In the genomic region with DNA sequence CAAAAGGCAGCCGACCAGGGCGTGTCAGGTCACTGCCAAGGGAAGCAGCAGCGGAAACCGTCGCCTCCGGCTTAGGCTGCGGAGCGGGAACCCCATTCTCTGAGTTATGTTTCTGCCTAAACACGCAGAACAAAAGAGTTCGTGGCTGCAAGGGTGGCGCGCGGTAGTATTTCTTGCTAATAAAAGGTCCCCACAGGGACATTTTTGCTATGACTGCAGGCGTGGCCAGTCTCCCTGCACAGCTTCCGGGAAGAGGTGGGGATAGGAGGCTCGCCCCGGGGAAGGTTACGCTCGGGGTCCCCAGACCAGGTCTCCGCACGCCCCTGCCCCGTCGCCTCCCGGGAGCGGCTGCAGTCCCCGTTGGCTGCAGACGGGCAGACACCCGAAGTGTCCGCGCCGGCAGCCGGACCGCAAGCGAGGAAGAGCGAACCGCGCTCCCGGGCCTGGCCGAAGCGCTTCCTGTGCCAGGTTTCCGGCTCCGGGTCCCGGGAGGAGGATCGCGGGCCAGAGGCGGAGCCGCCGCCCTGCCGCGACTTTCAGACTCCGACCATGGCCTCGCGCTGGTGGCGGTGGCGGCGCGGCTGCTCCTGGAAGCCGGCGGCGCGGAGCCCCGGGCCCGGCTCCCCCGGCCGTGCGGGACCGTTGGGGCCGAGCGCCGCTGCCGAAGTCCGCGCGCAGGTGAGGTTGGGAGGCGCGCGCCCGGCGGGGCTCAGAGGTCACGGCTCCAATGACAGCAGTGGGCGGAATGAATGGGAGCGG, we compare ENCODE assay signal across 1 cellular context.
A peak's percentile ranks its signal among the peaks of the same experiment; 100 is the strongest.
TF ChIP-seq lines count a peak whose summit lies in the region.

A gene with protein sequence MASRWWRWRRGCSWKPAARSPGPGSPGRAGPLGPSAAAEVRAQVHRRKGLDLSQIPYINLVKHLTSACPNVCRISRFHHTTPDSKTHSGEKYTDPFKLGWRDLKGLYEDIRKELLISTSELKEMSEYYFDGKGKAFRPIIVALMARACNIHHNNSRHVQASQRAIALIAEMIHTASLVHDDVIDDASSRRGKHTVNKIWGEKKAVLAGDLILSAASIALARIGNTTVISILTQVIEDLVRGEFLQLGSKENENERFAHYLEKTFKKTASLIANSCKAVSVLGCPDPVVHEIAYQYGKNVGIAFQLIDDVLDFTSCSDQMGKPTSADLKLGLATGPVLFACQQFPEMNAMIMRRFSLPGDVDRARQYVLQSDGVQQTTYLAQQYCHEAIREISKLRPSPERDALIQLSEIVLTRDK (plus strand): TSS at position 539 of the 759 bp plus-strand sequence. CDS start 11 bp downstream, at position 550.

TF ChIP-seq in HepG2, 621 proteins besides CTCF, POLR2A, EP300 and RAD21 (continued from another document and continues in another):
- TF ChIP-seq ZNF616 (CRISPR knock-in tag; IDR thresholded peaks at IDR 0.05; ENCODE audit: low read depth): no peak
- no peak for TF ChIP-seq MAFF (IDR thresholded peaks at IDR 0.05; ENCODE audit: low read depth, low read length)
- 0 out of 2 replicates have a peak, but pooled peaks have one; percentile 27 for TF ChIP-seq ZNF891 (CRISPR knock-in tag; IDR thresholded peaks at IDR 0.05)
- TF ChIP-seq SALL1 (CRISPR knock-in tag; IDR thresholded peaks at IDR 0.05): peak; percentile 19; the same call in 1 of the 2 replicates
- peak; percentile 73 for TF ChIP-seq YY1 (IDR thresholded peaks at IDR 0.05; ENCODE audit: insufficient read depth, insufficient replicate concordance, low read depth, low read length)
- TF ChIP-seq HNF4A (CRISPR knock-in tag; IDR thresholded peaks at IDR 0.05): no peak
- peak; percentile 69; the same call in 1 of the 2 replicates for TF ChIP-seq ESRRA (CRISPR knock-in tag; IDR thresholded peaks at IDR 0.05; ENCODE audit: low read depth)
- TF ChIP-seq ZFP41 (CRISPR knock-in tag; IDR thresholded peaks at IDR 0.05; ENCODE audit: borderline replicate concordance): 0 out of 2 replicates have a peak, but pooled peaks have one; percentile 23
- TF ChIP-seq ZNF331 (CRISPR knock-in tag; IDR thresholded peaks at IDR 0.05): no peak
- peak; percentile 84 for TF ChIP-seq YEATS2 (CRISPR knock-in tag; IDR thresholded peaks at IDR 0.05; ENCODE audit: borderline replicate concordance)
- no peak; the same call in 1 of the 2 replicates for TF ChIP-seq ZNF563 (CRISPR knock-in tag; IDR thresholded peaks at IDR 0.05)
- no peak for TF ChIP-seq JUN (CRISPR knock-in tag; IDR thresholded peaks at IDR 0.05)
- peak; percentile 96; the same call in 1 of the 2 replicates for TF ChIP-seq SIN3A (IDR thresholded peaks at IDR 0.05; ENCODE audit: borderline replicate concordance, low read depth, low read length)
- peak; percentile 71; the same call in 1 of the 2 replicates for TF ChIP-seq RNF2 (conservative IDR thresholded peaks at IDR 0.05; ENCODE audit: low read depth)
- TF ChIP-seq, protein P1, sequence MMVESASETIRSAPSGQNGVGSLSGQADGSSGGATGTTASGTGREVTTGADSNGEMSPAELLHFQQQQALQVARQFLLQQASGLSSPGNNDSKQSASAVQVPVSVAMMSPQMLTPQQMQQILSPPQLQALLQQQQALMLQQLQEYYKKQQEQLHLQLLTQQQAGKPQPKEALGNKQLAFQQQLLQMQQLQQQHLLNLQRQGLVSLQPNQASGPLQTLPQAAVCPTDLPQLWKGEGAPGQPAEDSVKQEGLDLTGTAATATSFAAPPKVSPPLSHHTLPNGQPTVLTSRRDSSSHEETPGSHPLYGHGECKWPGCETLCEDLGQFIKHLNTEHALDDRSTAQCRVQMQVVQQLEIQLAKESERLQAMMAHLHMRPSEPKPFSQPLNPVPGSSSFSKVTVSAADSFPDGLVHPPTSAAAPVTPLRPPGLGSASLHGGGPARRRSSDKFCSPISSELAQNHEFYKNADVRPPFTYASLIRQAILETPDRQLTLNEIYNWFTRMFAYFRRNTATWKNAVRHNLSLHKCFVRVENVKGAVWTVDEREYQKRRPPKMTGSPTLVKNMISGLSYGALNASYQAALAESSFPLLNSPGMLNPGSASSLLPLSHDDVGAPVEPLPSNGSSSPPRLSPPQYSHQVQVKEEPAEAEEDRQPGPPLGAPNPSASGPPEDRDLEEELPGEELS (CRISPR knock-in tag; IDR thresholded peaks at IDR 0.05): no peak; the same call in 1 of the 2 replicates
- no peak for TF ChIP-seq NCOA5 (CRISPR knock-in tag; IDR thresholded peaks at IDR 0.05)
- TF ChIP-seq PCBP2 (optimal IDR thresholded peaks at IDR 0.05; ENCODE audit: low read depth, low read length, poor library complexity, severe bottlenecking): no peak
- TF ChIP-seq ZNF232 (CRISPR knock-in tag; IDR thresholded peaks at IDR 0.05; ENCODE audit: borderline replicate concordance): no peak
- TF ChIP-seq ZBTB7A (CRISPR knock-in tag; IDR thresholded peaks at IDR 0.05): no peak
- TF ChIP-seq PITX1 (CRISPR knock-in tag; IDR thresholded peaks at IDR 0.05): no peak
- no peak for TF ChIP-seq POLR2AphosphoS2 (IDR thresholded peaks at IDR 0.05; ENCODE audit: low read depth, low read length)
- TF ChIP-seq ZNF33A (CRISPR knock-in tag; IDR thresholded peaks at IDR 0.05; ENCODE audit: borderline replicate concordance): no peak
- TF ChIP-seq ZNF431 (CRISPR knock-in tag; IDR thresholded peaks at IDR 0.05; ENCODE audit: borderline replicate concordance, low read depth): peak; percentile 56; the same call in 1 of the 2 replicates
- TF ChIP-seq ZNF670 (CRISPR knock-in tag; IDR thresholded peaks at IDR 0.05; ENCODE audit: borderline replicate concordance): 0 out of 2 replicates have a peak, but pooled peaks have one; percentile 44
- TF ChIP-seq GFI1 (CRISPR knock-in tag; IDR thresholded peaks at IDR 0.05; ENCODE audit: borderline replicate concordance): no peak
- TF ChIP-seq NR3C1 (CRISPR knock-in tag; IDR thresholded peaks at IDR 0.05): no peak
- TF ChIP-seq ZNF615 (CRISPR knock-in tag; IDR thresholded peaks at IDR 0.05; ENCODE audit: borderline replicate concordance): no peak
- TF ChIP-seq, protein P2, sequence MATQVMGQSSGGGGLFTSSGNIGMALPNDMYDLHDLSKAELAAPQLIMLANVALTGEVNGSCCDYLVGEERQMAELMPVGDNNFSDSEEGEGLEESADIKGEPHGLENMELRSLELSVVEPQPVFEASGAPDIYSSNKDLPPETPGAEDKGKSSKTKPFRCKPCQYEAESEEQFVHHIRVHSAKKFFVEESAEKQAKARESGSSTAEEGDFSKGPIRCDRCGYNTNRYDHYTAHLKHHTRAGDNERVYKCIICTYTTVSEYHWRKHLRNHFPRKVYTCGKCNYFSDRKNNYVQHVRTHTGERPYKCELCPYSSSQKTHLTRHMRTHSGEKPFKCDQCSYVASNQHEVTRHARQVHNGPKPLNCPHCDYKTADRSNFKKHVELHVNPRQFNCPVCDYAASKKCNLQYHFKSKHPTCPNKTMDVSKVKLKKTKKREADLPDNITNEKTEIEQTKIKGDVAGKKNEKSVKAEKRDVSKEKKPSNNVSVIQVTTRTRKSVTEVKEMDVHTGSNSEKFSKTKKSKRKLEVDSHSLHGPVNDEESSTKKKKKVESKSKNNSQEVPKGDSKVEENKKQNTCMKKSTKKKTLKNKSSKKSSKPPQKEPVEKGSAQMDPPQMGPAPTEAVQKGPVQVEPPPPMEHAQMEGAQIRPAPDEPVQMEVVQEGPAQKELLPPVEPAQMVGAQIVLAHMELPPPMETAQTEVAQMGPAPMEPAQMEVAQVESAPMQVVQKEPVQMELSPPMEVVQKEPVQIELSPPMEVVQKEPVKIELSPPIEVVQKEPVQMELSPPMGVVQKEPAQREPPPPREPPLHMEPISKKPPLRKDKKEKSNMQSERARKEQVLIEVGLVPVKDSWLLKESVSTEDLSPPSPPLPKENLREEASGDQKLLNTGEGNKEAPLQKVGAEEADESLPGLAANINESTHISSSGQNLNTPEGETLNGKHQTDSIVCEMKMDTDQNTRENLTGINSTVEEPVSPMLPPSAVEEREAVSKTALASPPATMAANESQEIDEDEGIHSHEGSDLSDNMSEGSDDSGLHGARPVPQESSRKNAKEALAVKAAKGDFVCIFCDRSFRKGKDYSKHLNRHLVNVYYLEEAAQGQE (IDR thresholded peaks at IDR 0.05; ENCODE audit: borderline replicate concordance in 1 of 2, low read depth in 1 of 2, low read length in 2 of 2): no peak
- no peak for TF ChIP-seq GLI4 (CRISPR knock-in tag; IDR thresholded peaks at IDR 0.05; ENCODE audit: borderline replicate concordance)
- TF ChIP-seq, protein P3, sequence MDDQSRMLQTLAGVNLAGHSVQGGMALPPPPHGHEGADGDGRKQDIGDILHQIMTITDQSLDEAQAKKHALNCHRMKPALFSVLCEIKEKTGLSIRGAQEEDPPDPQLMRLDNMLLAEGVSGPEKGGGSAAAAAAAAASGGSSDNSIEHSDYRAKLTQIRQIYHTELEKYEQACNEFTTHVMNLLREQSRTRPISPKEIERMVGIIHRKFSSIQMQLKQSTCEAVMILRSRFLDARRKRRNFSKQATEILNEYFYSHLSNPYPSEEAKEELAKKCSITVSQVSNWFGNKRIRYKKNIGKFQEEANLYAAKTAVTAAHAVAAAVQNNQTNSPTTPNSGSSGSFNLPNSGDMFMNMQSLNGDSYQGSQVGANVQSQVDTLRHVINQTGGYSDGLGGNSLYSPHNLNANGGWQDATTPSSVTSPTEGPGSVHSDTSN (CRISPR knock-in tag; IDR thresholded peaks at IDR 0.05; ENCODE audit: borderline replicate concordance): no peak
- TF ChIP-seq, protein P4, sequence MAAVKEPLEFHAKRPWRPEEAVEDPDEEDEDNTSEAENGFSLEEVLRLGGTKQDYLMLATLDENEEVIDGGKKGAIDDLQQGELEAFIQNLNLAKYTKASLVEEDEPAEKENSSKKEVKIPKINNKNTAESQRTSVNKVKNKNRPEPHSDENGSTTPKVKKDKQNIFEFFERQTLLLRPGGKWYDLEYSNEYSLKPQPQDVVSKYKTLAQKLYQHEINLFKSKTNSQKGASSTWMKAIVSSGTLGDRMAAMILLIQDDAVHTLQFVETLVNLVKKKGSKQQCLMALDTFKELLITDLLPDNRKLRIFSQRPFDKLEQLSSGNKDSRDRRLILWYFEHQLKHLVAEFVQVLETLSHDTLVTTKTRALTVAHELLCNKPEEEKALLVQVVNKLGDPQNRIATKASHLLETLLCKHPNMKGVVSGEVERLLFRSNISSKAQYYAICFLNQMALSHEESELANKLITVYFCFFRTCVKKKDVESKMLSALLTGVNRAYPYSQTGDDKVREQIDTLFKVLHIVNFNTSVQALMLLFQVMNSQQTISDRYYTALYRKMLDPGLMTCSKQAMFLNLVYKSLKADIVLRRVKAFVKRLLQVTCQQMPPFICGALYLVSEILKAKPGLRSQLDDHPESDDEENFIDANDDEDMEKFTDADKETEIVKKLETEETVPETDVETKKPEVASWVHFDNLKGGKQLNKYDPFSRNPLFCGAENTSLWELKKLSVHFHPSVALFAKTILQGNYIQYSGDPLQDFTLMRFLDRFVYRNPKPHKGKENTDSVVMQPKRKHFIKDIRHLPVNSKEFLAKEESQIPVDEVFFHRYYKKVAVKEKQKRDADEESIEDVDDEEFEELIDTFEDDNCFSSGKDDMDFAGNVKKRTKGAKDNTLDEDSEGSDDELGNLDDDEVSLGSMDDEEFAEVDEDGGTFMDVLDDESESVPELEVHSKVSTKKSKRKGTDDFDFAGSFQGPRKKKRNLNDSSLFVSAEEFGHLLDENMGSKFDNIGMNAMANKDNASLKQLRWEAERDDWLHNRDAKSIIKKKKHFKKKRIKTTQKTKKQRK (IDR thresholded peaks at IDR 0.05; ENCODE audit: low read length): no peak
- peak; percentile 49; the same call in 1 of the 2 replicates for TF ChIP-seq IRX3 (CRISPR knock-in tag; IDR thresholded peaks at IDR 0.05; ENCODE audit: borderline replicate concordance, low read depth)
- no peak for TF ChIP-seq RELA (CRISPR knock-in tag; IDR thresholded peaks at IDR 0.05)
- TF ChIP-seq ZIK1 (CRISPR knock-in tag; IDR thresholded peaks at IDR 0.05; ENCODE audit: borderline replicate concordance, low read depth): no peak
- TF ChIP-seq CCAR2 (optimal IDR thresholded peaks at IDR 0.05; ENCODE audit: low read depth, low read length): no peak
- TF ChIP-seq, protein P5, sequence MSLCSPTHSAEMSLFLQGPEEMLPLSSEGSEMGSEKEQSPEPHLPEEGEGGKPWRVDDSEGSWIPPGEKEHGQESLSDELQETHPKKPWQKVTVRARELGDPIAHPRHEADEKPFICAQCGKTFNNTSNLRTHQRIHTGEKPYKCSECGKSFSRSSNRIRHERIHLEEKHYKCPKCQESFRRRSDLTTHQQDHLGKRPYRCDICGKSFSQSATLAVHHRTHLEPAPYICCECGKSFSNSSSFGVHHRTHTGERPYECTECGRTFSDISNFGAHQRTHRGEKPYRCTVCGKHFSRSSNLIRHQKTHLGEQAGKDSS (CRISPR knock-in tag; IDR thresholded peaks at IDR 0.05; ENCODE audit: borderline replicate concordance, low read depth): no peak
- TF ChIP-seq HOXA3 (CRISPR knock-in tag; IDR thresholded peaks at IDR 0.05): peak; percentile 33
- TF ChIP-seq RXRB (CRISPR knock-in tag; IDR thresholded peaks at IDR 0.05; ENCODE audit: borderline replicate concordance): peak; percentile 20; the same call in 1 of the 2 replicates
- peak; percentile 95 for TF ChIP-seq GABPA (IDR thresholded peaks at IDR 0.05; ENCODE audit: low read depth, low read length)
- TF ChIP-seq GABPA (CRISPR knock-in tag; IDR thresholded peaks at IDR 0.05; ENCODE audit: low read depth): peak; percentile 90
- TF ChIP-seq CCDC6 (CRISPR knock-in tag; IDR thresholded peaks at IDR 0.05): peak; percentile 56
- TF ChIP-seq ARNT (IDR thresholded peaks at IDR 0.05): no peak
- no peak for TF ChIP-seq ATF1 (CRISPR knock-in tag; IDR thresholded peaks at IDR 0.05)
- TF ChIP-seq NFE2L1 (CRISPR knock-in tag; IDR thresholded peaks at IDR 0.05; ENCODE audit: borderline replicate concordance): no peak
- TF ChIP-seq ZSCAN12 (CRISPR knock-in tag; IDR thresholded peaks at IDR 0.05): no peak
- TF ChIP-seq ZNF772 (CRISPR knock-in tag; IDR thresholded peaks at IDR 0.05): no peak
- no peak for TF ChIP-seq KLF11 (CRISPR knock-in tag; IDR thresholded peaks at IDR 0.05)
